Comparison of ENCODE assay signal across 1 cellular context in the genomic region with DNA sequence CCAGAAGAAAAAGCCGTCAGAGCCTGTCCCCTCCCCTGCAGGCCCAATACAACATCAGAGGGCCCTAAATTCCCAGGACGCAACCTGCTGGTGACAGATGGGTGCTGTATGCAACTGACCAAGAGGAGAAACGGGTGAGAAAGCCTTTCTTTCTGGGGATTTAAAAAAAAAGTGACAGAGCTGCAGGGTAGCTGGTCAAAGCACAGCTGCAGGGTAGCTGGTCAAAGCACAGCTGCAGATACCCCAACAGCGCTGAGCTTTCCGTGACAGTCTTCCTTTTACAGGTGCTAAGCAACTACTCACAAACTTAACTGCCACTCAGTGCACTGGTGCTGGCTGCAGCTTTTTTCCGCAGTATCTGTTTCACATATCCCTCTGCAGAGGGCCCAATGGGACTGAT.
TF ChIP-seq lines count a peak whose summit lies in the region.

No MANE protein-coding gene starts in this region.

TF ChIP-seq in H1, 55 proteins besides CTCF, POLR2A, EP300 and RAD21:
- no peak for TF ChIP-seq KDM1A (IDR thresholded peaks at IDR 0.05; ENCODE audit: borderline replicate concordance, low read length)
- 0 out of 4 replicates have a peak, but pooled peaks of 1 of the 2 experiments have one; percentile 45 for TF ChIP-seq SIN3A (conservative IDR thresholded peaks at IDR 0.05 in 1 of 2, IDR thresholded peaks at IDR 0.05 in 1 of 2; ENCODE audit: low read depth in 1 of 2, low read length in 2 of 2)
